25 cellular contexts compared by ENCODE assay signal in the genomic region with DNA sequence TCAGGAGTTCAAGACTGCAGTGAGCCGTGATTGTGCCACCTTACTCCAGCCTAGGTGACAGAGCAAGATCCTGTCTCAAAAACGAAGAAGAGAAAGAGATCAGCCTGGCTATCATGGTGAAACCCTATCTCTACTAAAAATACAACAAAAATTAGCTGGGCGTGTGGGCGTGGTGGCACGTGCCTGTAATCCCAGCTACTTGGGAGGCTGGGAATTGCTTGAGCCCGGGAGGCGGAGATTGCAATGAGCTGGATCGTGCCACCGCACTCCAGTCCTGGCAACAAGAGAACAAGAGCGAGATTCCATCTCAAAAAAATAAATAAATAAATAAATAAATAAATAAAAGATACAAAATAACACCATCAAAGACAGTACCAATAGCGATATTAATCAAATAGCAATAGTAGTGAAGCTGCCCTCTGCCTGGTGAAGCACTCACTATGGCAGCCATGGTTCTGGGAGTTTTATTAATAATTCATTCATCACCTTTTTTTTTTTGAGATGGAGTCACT.
"Had no signal": no experiment of that assay in that cellular context is flagged by ENCODE, and none has a peak within 500 bp of the region (broad histone marks: within the 10 kb centered on the region; RNA-seq: fewer than 3 reads in every experiment).

No MANE protein-coding gene starts in this region.

- H3K27ac Mint-ChIP-seq: IgD-negative memory B cell had no signal

- ATAC-seq: K562, Panc1, PC-3 had no signal

- H3K27me3 ChIP-seq: SJSA1 had no signal

- DNase-seq: Kasumi-1, MM.1S, NCI-H1092 treated with DMSO at 0.1 percent for 48 hours, NCI-H1436, NCI-H187, NCI-H2029, NCI-H2081 treated with DMSO at 0.1 percent for 48 hours, NCI-H2171, NCI-H226, NCI-H446, NCI-H510A, NCI-H524 treated with DMSO at 0.1 percent for 48 hours, NCI-H69, NCI-H774, PC-3, Right ventricle myocardium superior, SIG-M5 had no signal

- H3K4me3 Mint-ChIP-seq: IgD-negative memory B cell had no signal

- H3K27ac ChIP-seq: HL-60, KMS-11, SJSA1, SK-N-MC had no signal

- H3K36me3 Mint-ChIP-seq: IgD-negative memory B cell had no signal

- H3K4me1 Mint-ChIP-seq: IgD-negative memory B cell had no signal

- H3K4me2 ChIP-seq: KMS-11 had no signal

- H3K9me3 ChIP-seq: SJSA1 had no signal

- H3K4me1 ChIP-seq: SJSA1 had no signal

- H3K9me3 Mint-ChIP-seq: IgD-negative memory B cell had no signal

- FAIRE-seq: HTR-8/SVneo had no signal

- H3K9ac ChIP-seq: KMS-11 had no signal

- H3K27me3 Mint-ChIP-seq: IgD-negative memory B cell had no signal

- H3K4me3 ChIP-seq: K562, SJSA1, SK-N-MC had no signal
